8 cellular contexts compared by ENCODE assay signal in the genomic region with DNA sequence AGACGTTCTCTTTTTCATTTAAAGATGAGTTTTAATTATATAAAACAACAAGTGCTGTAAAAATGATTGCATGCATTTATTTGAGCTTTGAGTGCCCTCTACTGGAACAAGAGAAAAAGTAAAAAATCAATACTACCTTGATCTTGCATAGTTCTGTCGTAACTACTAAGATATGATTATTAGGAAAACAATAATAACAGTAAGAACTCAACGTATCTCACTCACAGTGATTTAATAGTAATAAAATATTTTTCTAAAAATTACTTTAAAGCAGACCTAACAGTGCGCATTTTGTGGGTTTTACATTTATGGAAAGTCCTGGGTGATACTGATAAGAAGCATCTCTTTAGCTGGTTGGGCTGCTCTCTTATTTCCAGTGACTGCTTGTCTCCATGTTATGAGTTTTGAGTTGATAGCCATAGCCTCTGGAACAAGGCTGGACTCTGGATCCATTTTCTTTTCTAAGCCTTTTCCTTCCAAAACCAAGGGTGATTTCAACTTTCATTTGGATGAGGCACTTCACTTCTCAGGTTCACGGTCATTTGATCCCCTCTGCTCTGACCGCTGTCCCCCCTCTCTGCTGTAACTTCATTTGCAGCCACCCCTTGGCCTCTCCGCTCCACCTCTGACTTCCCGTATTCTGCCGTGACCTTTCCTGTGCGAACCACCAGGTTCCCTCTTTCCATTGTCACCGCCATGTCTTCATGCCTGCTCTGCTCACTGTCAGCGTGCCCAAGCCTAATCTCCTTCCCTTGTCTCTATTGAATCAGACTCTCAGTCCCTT. TPM values are rescaled to one million over a fixed set of nuclear protein-coding genes. Genes with fewer than 3 reads are reported as not detected.
DNase-seq lines count a peak whose midpoint lies in the region; ATAC-seq, FAIRE-seq and TF ChIP-seq lines count a peak whose summit lies in the region.

No MANE protein-coding gene starts in this region.

- TF ChIP-seq RAD21 in HCT116 (IDR thresholded peaks at IDR 0.05; ENCODE audit: low read depth): peak; percentile 59

- no peak for TF ChIP-seq POLR2A in HCT116 (IDR thresholded peaks at IDR 0.05; ENCODE audit: borderline replicate concordance, extremely low read depth, insufficient read depth, insufficient read length)
- TF ChIP-seq POLR2A in GM12892 (IDR thresholded peaks at IDR 0.05; ENCODE audit: low read depth, low read length): no peak

- no peak for ATAC-seq in HCT116
- ATAC-seq in stimulated activated effector memory CD8-positive, alpha-beta T cell treated with anti-CD3 and anti-CD28 coated beads, Interleukin-12 subunit alpha, Interleukin-12 subunit beta, amount 100 ng/mL, for 72 hours: no peak

- no peaks in the 10 kb centered on the region for H3K9me2 ChIP-seq in HCT116 (ENCODE audit: insufficient read depth)

- peaks cover 7% of the 10 kb centered on the region for H3K4me1 Mint-ChIP-seq in stimulated activated effector memory CD8-positive, alpha-beta T cell treated with anti-CD3 and anti-CD28 coated beads, Interleukin-12 subunit alpha, Interleukin-12 subunit beta, amount 100 ng/mL, for 72 hours

- H3K36me3 Mint-ChIP-seq in stimulated activated effector memory CD8-positive, alpha-beta T cell treated with anti-CD3 and anti-CD28 coated beads, Interleukin-12 subunit alpha, Interleukin-12 subunit beta, amount 100 ng/mL, for 72 hours: no peaks in the 10 kb centered on the region

- BruUV-seq in HCT116 (replicated peaks; lab: Mats Ljungman, UMichigan): no TSS peak

- H3K9ac ChIP-seq in HCT116 (ENCODE audit: low read length): no peak overlapping the region

- RAD21 ChIA-PET in HCT116 (lab: Charles Lee; ENCODE audit: low non-redundant PET in 1 of 2, low total read pairs in 2 of 2, uncharacterized antibody in 2 of 2, unreplicated experiment in 2 of 2): no interaction called here

- POLR2A ChIA-PET in HCT116 (lab: Charles Lee): no interaction called here

- H3K27ac Mint-ChIP-seq in stimulated activated effector memory CD8-positive, alpha-beta T cell treated with anti-CD3 and anti-CD28 coated beads, Interleukin-12 subunit alpha, Interleukin-12 subunit beta, amount 100 ng/mL, for 72 hours: no peak overlapping the region

- no peaks in the 10 kb centered on the region for H3K9me3 ChIP-seq in HCT116 (ENCODE audit: control insufficient read depth in 1 of 2, insufficient read depth in 1 of 2, low read depth in 1 of 2, low read length in 2 of 2)

- no peak for FAIRE-seq in GM12892 (lab: Jason Lieb, UNC)

- H3K27me3 ChIP-seq in GM06990 (replicated peaks; ENCODE audit: control insufficient read depth, insufficient read depth, low read length) (no peaks in the 10 kb centered on the region; the same call in 1 of the 2 replicates), HCT116 (ENCODE audit: insufficient read depth, low read length) (0 out of 2 replicates have a peak, but pooled peaks cover 6% of the 10 kb centered on the region)

- no peak overlapping the region for H3K4me3 ChIP-seq in GM06990 (replicated peaks; ENCODE audit: low read depth, low read length)
- H3K4me3 ChIP-seq in HCT116 (replicated peaks in 1 of 2; ENCODE audit: low read depth in 1 of 2, low read length in 2 of 2): no peak overlapping the region

- no peak overlapping the region for H3K4me3 Mint-ChIP-seq in stimulated activated effector memory CD8-positive, alpha-beta T cell treated with anti-CD3 and anti-CD28 coated beads, Interleukin-12 subunit alpha, Interleukin-12 subunit beta, amount 100 ng/mL, for 72 hours

- intact Hi-C loops in HCT116 (cut with micrococcal nuclease): loop anchor here (2.0 to 5.0 kb wide), 2 partner anchors 1404 to 1500 kb away; no protein-coding TSS in a partner anchor

- no peak overlapping the region for H2AFZ ChIP-seq in HCT116 (ENCODE audit: low read depth, low read length, poor library complexity, severe bottlenecking)

- H3K4me1 ChIP-seq in HCT116 (ENCODE audit: control insufficient read depth in 1 of 2, insufficient read depth in 2 of 2, low read length in 2 of 2): no peaks in the 10 kb centered on the region

- H3K4me2 ChIP-seq in HCT116 (ENCODE audit: low read length): no peak overlapping the region

- no peaks in the 10 kb centered on the region for H4K20me1 ChIP-seq in HCT116 (ENCODE audit: insufficient read depth)

- TF ChIP-seq CTCF in GM06990 (IDR thresholded peaks at IDR 0.05; ENCODE audit: insufficient read depth, low read length, poor library complexity, severe bottlenecking) (peak; percentile 21), HCT116 (IDR thresholded peaks at IDR 0.05 in 2 of 3, conservative IDR thresholded peaks at IDR 0.05 in 1 of 3; ENCODE audit: borderline replicate concordance in 1 of 3, insufficient read depth in 1 of 3, low read depth in 2 of 3, low read length in 2 of 3) (peak in 2 of 3 experiments; percentile 27 to 50; a peak in 2 of 6 replicates)

- no peaks in the 10 kb centered on the region for H3K79me2 ChIP-seq in HCT116 (ENCODE audit: insufficient read depth, low read length)

- H3K27ac ChIP-seq in HCT116 (ENCODE audit: low read depth, low read length): no peak overlapping the region

- H3K9me3 Mint-ChIP-seq in stimulated activated effector memory CD8-positive, alpha-beta T cell treated with anti-CD3 and anti-CD28 coated beads, Interleukin-12 subunit alpha, Interleukin-12 subunit beta, amount 100 ng/mL, for 72 hours: peaks cover 12% of the 10 kb centered on the region

- DNase-seq in GM06990 (ENCODE audit: extremely low read depth, insufficient read length): no peak
- DNase-seq in HCT116 (ENCODE audit: low read depth, low spot score): peak; percentile 1
- peak; percentile 9 for DNase-seq in RKO (ENCODE audit: low spot score)
- peak; percentile 48 for DNase-seq in inferior parietal cortex (ENCODE audit: extremely low spot score)
- DNase-seq in DMS79 (lab: John Stamatoyannopoulos, UW): no peak
- no peak for DNase-seq in GM12892 (ENCODE audit: insufficient read length)
- DNase-seq in stimulated activated effector memory CD8-positive, alpha-beta T cell treated with anti-CD3 and anti-CD28 coated beads, Interleukin-12 subunit alpha, Interleukin-12 subunit beta, amount 100 ng/mL, for 72 hours (ENCODE audit: low spot score in 2 of 2): no peak
- DNase-seq in DMS114 treated with DMSO at 0.1 percent for 48 hours (lab: John Stamatoyannopoulos, UW; ENCODE audit: unreplicated experiment): no peak

- CTCF ChIA-PET in HCT116 (lab: Charles Lee): interaction anchor here (0.6 to 0.9 kb wide), 3 partner anchors 27 to 1500 kb away, joined by 3 to 5 read pairs (median 4); no protein-coding TSS in a partner anchor

- H3K36me3 ChIP-seq in GM06990 (ENCODE audit: control insufficient read depth, insufficient read depth, low read length): no peaks in the 10 kb centered on the region
- H3K36me3 ChIP-seq in HCT116 (ENCODE audit: control insufficient read depth in 1 of 2, insufficient read depth in 2 of 2, low read length in 2 of 2): no peaks in the 10 kb centered on the region

TF ChIP-seq in HCT116, 20 proteins besides CTCF, POLR2A, EP300 and RAD21:
- TF ChIP-seq, protein P1, sequence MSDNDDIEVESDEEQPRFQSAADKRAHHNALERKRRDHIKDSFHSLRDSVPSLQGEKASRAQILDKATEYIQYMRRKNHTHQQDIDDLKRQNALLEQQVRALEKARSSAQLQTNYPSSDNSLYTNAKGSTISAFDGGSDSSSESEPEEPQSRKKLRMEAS (IDR thresholded peaks at IDR 0.05): no peak
- TF ChIP-seq ELF1 (IDR thresholded peaks at IDR 0.05; ENCODE audit: borderline replicate concordance, low read depth) (no peak), EZH2 (IDR thresholded peaks at IDR 0.05) (no peak)

RNA-seq across cellular contexts. Expression of a gene that starts 29.6 kb away (rescaled TPM):
- total RNA-seq in HCT116 (2021; ENCODE audit: unreplicated experiment): 0.10 TPM
- 0.01 and 0.06 TPM in 2 replicates for polyA plus RNA-seq in HCT116 (2012)
- 0.28 TPM for polyA plus RNA-seq in GM12892 (2012; ENCODE audit: missing spikeins)

Comparison
In these comparisons a context has a peak if more than half of its experiments do, and no peak if none do; other contexts are left out.
1. DNase-seq: peak in HCT116 (single experiment), RKO (single experiment) and inferior parietal cortex (single experiment); none in GM06990 (single experiment), DMS79 (single experiment), GM12892 (single experiment), stimulated activated effector memory CD8-positive, alpha-beta T cell treated with anti-CD3 and anti-CD28 coated beads, Interleukin-12 subunit alpha, Interleukin-12 subunit beta, amount 100 ng/mL, for 72 hours (0 of 2) and DMS114 treated with DMSO at 0.1 percent for 48 hours (single experiment).